1 cellular context compared by ENCODE assay signal in genomic region chr20:19929749-19930148, GRCh38.
TF ChIP-seq lines count a peak whose summit lies in the region.

No MANE protein-coding gene starts in this region.

TF ChIP-seq in GM23338, 12 proteins besides CTCF, POLR2A, EP300 and RAD21 (continued from another document):
- TF ChIP-seq, protein P1, sequence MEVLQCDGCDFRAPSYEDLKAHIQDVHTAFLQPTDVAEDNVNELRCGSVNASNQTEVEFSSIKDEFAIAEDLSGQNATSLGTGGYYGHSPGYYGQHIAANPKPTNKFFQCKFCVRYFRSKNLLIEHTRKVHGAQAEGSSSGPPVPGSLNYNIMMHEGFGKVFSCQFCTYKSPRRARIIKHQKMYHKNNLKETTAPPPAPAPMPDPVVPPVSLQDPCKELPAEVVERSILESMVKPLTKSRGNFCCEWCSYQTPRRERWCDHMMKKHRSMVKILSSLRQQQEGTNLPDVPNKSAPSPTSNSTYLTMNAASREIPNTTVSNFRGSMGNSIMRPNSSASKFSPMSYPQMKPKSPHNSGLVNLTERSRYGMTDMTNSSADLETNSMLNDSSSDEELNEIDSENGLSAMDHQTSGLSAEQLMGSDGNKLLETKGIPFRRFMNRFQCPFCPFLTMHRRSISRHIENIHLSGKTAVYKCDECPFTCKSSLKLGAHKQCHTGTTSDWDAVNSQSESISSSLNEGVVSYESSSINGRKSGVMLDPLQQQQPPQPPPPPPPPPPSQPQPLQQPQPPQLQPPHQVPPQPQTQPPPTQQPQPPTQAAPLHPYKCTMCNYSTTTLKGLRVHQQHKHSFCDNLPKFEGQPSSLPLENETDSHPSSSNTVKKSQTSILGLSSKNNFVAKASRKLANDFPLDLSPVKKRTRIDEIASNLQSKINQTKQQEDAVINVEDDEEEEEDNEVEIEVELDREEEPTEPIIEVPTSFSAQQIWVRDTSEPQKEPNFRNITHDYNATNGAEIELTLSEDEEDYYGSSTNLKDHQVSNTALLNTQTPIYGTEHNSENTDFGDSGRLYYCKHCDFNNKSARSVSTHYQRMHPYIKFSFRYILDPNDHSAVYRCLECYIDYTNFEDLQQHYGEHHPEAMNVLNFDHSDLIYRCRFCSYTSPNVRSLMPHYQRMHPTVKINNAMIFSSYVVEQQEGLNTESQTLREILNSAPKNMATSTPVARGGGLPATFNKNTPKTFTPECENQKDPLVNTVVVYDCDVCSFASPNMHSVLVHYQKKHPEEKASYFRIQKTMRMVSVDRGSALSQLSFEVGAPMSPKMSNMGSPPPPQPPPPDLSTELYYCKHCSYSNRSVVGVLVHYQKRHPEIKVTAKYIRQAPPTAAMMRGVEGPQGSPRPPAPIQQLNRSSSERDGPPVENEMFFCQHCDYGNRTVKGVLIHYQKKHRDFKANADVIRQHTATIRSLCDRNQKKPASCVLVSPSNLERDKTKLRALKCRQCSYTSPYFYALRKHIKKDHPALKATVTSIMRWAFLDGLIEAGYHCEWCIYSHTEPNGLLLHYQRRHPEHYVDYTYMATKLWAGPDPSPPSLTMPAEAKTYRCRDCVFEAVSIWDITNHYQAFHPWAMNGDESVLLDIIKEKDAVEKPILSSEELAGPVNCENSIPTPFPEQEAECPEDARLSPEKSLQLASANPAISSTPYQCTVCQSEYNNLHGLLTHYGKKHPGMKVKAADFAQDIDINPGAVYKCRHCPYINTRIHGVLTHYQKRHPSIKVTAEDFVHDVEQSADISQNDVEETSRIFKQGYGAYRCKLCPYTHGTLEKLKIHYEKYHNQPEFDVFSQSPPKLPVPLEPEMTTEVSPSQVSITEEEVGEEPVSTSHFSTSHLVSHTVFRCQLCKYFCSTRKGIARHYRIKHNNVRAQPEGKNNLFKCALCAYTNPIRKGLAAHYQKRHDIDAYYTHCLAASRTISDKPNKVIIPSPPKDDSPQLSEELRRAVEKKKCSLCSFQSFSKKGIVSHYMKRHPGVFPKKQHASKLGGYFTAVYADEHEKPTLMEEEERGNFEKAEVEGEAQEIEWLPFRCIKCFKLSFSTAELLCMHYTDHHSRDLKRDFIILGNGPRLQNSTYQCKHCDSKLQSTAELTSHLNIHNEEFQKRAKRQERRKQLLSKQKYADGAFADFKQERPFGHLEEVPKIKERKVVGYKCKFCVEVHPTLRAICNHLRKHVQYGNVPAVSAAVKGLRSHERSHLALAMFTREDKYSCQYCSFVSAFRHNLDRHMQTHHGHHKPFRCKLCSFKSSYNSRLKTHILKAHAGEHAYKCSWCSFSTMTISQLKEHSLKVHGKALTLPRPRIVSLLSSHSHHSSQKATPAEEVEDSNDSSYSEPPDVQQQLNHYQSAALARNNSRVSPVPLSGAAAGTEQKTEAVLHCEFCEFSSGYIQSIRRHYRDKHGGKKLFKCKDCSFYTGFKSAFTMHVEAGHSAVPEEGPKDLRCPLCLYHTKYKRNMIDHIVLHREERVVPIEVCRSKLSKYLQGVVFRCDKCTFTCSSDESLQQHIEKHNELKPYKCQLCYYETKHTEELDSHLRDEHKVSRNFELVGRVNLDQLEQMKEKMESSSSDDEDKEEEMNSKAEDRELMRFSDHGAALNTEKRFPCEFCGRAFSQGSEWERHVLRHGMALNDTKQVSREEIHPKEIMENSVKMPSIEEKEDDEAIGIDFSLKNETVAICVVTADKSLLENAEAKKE (CRISPR knock-in tag; IDR thresholded peaks at IDR 0.05), result no peak
- TF ChIP-seq STAT1 (IDR thresholded peaks at IDR 0.05; ENCODE audit: unreplicated experiment) (no peak), ZNF114 (CRISPR knock-in tag; IDR thresholded peaks at IDR 0.05) (no peak)
